ENCODE assay signal across 30 cellular contexts in the genomic region with DNA sequence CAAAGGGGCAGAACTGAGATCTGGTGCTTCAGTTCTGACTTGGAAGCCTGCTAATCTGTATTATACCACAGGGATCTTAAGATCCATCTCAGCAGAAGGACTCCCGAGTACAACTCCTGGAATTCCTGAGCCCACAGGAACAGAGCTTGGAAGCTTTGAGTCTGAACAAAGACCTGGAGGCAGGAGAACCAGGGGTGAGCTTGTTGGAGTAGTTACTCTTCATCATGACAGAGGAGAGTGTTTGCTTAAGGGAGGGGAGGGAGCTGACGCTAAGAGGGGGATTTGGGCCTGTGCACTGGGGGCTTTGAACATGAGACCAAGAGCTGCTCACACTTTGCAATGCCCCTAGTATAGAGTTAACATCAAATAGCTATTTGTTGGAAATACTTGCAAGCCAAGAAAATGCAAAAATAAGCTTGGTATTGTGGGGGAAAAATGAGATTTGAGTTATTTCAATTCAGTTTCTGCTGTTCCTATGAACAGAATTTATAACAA. TPM values are rescaled to one million over a fixed set of nuclear protein-coding genes. Genes with fewer than 3 reads are reported as not detected.
"Had no signal": no experiment of that assay in that cellular context is flagged by ENCODE, and none has a peak within 500 bp of the region (broad histone marks: within the 10 kb centered on the region; RNA-seq: fewer than 3 reads in every experiment).

No MANE protein-coding gene starts in this region.

- H3K27ac ChIP-seq: brain microvascular endothelial cell, coronary artery, dorsolateral prefrontal cortex, uterus had no signal

- H3K36me3 ChIP-seq: brain microvascular endothelial cell, heart left ventricle, uterus had no signal

- H3K9me3 ChIP-seq: heart left ventricle, uterus had no signal

- H3K4me1 ChIP-seq: uterus had no signal

- H3K27me3 ChIP-seq: brain microvascular endothelial cell, uterus had no signal

- H3K4me3 ChIP-seq: coronary artery, dorsolateral prefrontal cortex, heart left ventricle, smooth muscle cell, uterus had no signal

- DNase-seq: activated CD4-positive, alpha-beta memory T cell treated with anti-CD3 and anti-CD28 coated beads, Interleukin-2, amount 10 ng/mL, durations not matched to agents 7 days and 5 days; activated CD4-positive, alpha-beta T cell treated with anti-CD3 and anti-CD28 coated beads for 1 hour; activated CD4-positive, alpha-beta T cell treated with anti-CD3 and anti-CD28 coated beads, Interleukin-2, amount 10 ng/mL, durations not matched to agents 7 days and 5 days; activated CD8-positive, alpha-beta memory T cell treated with anti-CD3 and anti-CD28 coated beads, Interleukin-2, amount 50 U/mL, for 48 hours; activated gamma-delta T cell treated with Interleukin-2 at 50 U/mL for 16 hours; activated naive CD4-positive, alpha-beta T cell treated with anti-CD3 and anti-CD28 coated beads, Interleukin-2, amount 50 U/mL, for 16 hours; activated T-cell treated with anti-CD3 and anti-CD28 coated beads, Interleukin-2, amount 50 U/mL, for 24 hours; amniotic stem cell; brain microvascular endothelial cell; dorsolateral prefrontal cortex; foreskin fibroblast; hypothalamus; immature natural killer cell; kidney; left colon; midbrain; naive thymus-derived CD8-positive, alpha-beta T cell; retina; stimulated activated CD4-positive, alpha-beta T cell treated with anti-CD3 and anti-CD28 coated beads, Interleukin-1b, Interleukin-23, amount 100 ng/mL, for 48 hours; stimulated activated CD4-positive, alpha-beta T cell treated with anti-CD3 and anti-CD28 coated beads, Interleukin-4, amount 100 ng/mL, for 4 hours; stimulated activated CD8-positive, alpha-beta memory T cell treated with anti-CD3 and anti-CD28 coated beads, Interleukin-4, amount 100 ng/mL, for 48 hours; stimulated activated naive CD8-positive, alpha-beta T cell treated with anti-CD3 and anti-CD28 coated beads, Interleukin-15, amount 100 ng/mL, for 72 hours; substantia nigra; T-helper 2 cell; uterus had no signal

RNA-seq across cellular contexts. Expression of a gene that starts 41.1 kb away (rescaled TPM):
- total RNA-seq: activated CD4-positive, alpha-beta memory T cell treated with anti-CD3 and anti-CD28 coated beads, Interleukin-2, amount 10 ng/mL, durations not matched to agents 7 days and 5 days; activated CD4-positive, alpha-beta T cell treated with anti-CD3 and anti-CD28 coated beads, Interleukin-2, amount 10 ng/mL, durations not matched to agents 7 days and 5 days; activated T-helper 17 cell treated with anti-CD3 and anti-CD28 coated beads, Interleukin-2, amount 50 U/mL, for 72 hours; endothelial cell of umbilical vein; naive thymus-derived CD8-positive, alpha-beta T cell had no signal
- polyA plus RNA-seq: endothelial cell of umbilical vein; immature natural killer cell; naive thymus-derived CD8-positive, alpha-beta T cell had no signal
